In the genomic region with DNA sequence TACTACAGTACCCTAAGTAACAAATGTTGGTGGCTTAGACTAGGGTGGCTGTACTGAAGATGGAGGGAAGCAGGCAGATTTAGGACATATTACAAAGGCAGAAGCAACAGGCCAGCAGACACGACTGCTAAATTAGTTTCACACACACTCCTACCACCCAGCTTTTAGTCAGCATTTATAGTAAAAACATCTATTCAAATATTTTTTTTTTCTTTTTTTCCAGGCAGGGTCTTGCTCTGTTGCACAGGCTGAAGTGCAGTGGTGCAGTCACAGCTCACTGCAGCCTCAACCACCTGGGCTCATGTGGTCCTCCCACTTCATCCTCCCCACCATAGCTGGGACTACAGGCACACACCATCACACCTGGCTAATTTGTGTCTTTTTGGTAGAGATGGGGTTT, we compare ENCODE assay signal across 11 cellular contexts.
DNase-seq lines count a peak whose midpoint lies in the region; ATAC-seq and TF ChIP-seq lines count a peak whose summit lies in the region.
"Had no signal": no experiment of that assay in that cellular context is flagged by ENCODE, and none has a peak within 500 bp of the region (broad histone marks: within the 10 kb centered on the region; RNA-seq: fewer than 3 reads in every experiment).

No MANE protein-coding gene starts in this region.

- H3K9ac ChIP-seq in neural progenitor cell: no peak overlapping the region

- H3K36me3 ChIP-seq in ovary (no peaks in the 10 kb centered on the region), neural progenitor cell (peaks cover 7% of the 10 kb centered on the region)

- no peak for TF ChIP-seq POLR2A in ovary (IDR thresholded peaks at IDR 0.05)

- H3K4me3 Mint-ChIP-seq in neural crest cell (no peak overlapping the region), neural progenitor cell (no peak overlapping the region)

- H2AFZ ChIP-seq in neural progenitor cell (replicated peaks): no peak overlapping the region

- no peaks in the 10 kb centered on the region for H3K4me1 ChIP-seq in ovary (ENCODE audit: insufficient read depth)
- H3K4me1 ChIP-seq in neural progenitor cell: no peaks in the 10 kb centered on the region

- no peaks in the 10 kb centered on the region for H3K9me3 ChIP-seq in ovary
- H3K9me3 ChIP-seq in neural progenitor cell (ENCODE audit: low read depth): no peaks in the 10 kb centered on the region

- DNase-seq in neural crest cell (ENCODE audit: low read depth, low spot score) (no peak), ovary (no peak), NCI-H1436 treated with DMSO at 0.1 percent for 48 hours (lab: John Stamatoyannopoulos, UW) (no peak), neural progenitor cell (ENCODE audit: low spot score) (no peak)
- DNase-seq: hippocampal formation, KBM-7, occipital lobe had no signal

- peaks cover 22% of the 10 kb centered on the region for H3K79me2 ChIP-seq in neural progenitor cell (ENCODE audit: low read depth)

- H3K27ac ChIP-seq in ovary (no peak overlapping the region), neural progenitor cell (no peak overlapping the region)
- H3K27ac ChIP-seq: cardiac muscle cell had no signal

- peak; percentile 82 for ATAC-seq in GM18870 (IDR thresholded peaks at IDR 0.05; ENCODE audit: unreplicated experiment)
- peak; percentile 80 for ATAC-seq in GM21737 (IDR thresholded peaks at IDR 0.05; ENCODE audit: unreplicated experiment)
- peak; percentile 48 for ATAC-seq in HG03457 (IDR thresholded peaks at IDR 0.05; ENCODE audit: unreplicated experiment)

- intact Hi-C loops in ovary (cut with DNase I): no loop called here

- H3K4me2 ChIP-seq in neural progenitor cell: no peak overlapping the region

- no peaks in the 10 kb centered on the region for H3K27me3 Mint-ChIP-seq in neural crest cell (ENCODE audit: low read depth)
- H3K27me3 Mint-ChIP-seq in neural progenitor cell (ENCODE audit: insufficient read depth, low read depth): peaks cover 5% of the 10 kb centered on the region

- peaks cover 23% of the 10 kb centered on the region for H3K36me3 Mint-ChIP-seq in neural crest cell (ENCODE audit: low read depth)
- H3K36me3 Mint-ChIP-seq in neural progenitor cell: peaks cover 52% of the 10 kb centered on the region

- H3K27me3 ChIP-seq in ovary (no peaks in the 10 kb centered on the region), neural progenitor cell (no peaks in the 10 kb centered on the region)
- H3K27me3 ChIP-seq: cardiac muscle cell had no signal

- H3K27ac Mint-ChIP-seq in neural crest cell (ENCODE audit: unreplicated experiment): peak overlapping the region; percentile 58
- H3K27ac Mint-ChIP-seq in neural progenitor cell: no peak overlapping the region

- H3F3A ChIP-seq in neural progenitor cell (ENCODE audit: low read depth): no peaks in the 10 kb centered on the region

- TF ChIP-seq CTCF in neural crest cell (conservative IDR thresholded peaks at IDR 0.05) (no peak), ovary (IDR thresholded peaks at IDR 0.05) (no peak), neural progenitor cell (IDR thresholded peaks at IDR 0.05) (no peak)

- H3K4me3 ChIP-seq in ovary (no peak overlapping the region), neural progenitor cell (no peak overlapping the region)
- H3K4me3 ChIP-seq: cardiac muscle cell had no signal

- H3K9me3 Mint-ChIP-seq in neural crest cell (peaks cover 2% of the 10 kb centered on the region), neural progenitor cell (peaks cover 14% of the 10 kb centered on the region)

- 85 to 89% (median 89%) methylated on average over 1 of the region's 1 CpG for WGBS in ovary, 3 donors

- no peak for TF ChIP-seq EP300 in ovary (IDR thresholded peaks at IDR 0.05)

- H4K20me1 ChIP-seq in neural progenitor cell (ENCODE audit: low read depth): no peaks in the 10 kb centered on the region

- H3K4me1 Mint-ChIP-seq in neural crest cell (no peaks in the 10 kb centered on the region), neural progenitor cell (no peaks in the 10 kb centered on the region)
